In genomic region chr12:49200882-49201594, GRCh38 we compare ENCODE assay signal across 1 cellular context.
A peak's percentile ranks its signal among the peaks of the same experiment; 100 is the strongest.
TF ChIP-seq lines count a peak whose summit lies in the region.

No MANE protein-coding gene starts in this region.

TF ChIP-seq in GM12878, 131 proteins besides CTCF, POLR2A, EP300 and RAD21 (continues in another document):
- peak in 1 of 2 experiments; percentile 9; a peak in 1 of 4 replicates for TF ChIP-seq BHLHE40 (IDR thresholded peaks at IDR 0.05; ENCODE audit: borderline replicate concordance in 1 of 2, low read depth in 2 of 2, low read length in 1 of 2)
- TF ChIP-seq PKNOX1 (IDR thresholded peaks at IDR 0.05) = 0 out of 2 replicates have a peak, but pooled peaks have one; percentile 32
- TF ChIP-seq TBL1XR1 (IDR thresholded peaks at IDR 0.05; ENCODE audit: low read depth, low read length) = no peak
- TF ChIP-seq MEF2A (IDR thresholded peaks at IDR 0.05; ENCODE audit: insufficient read depth, low read depth, low read length) = no peak
- TF ChIP-seq TAF1 (IDR thresholded peaks at IDR 0.05; ENCODE audit: borderline replicate concordance, low read depth, low read length) = no peak
- TF ChIP-seq ZBTB4 (CRISPR knock-in tag; IDR thresholded peaks at IDR 0.05) = no peak
- no peak for TF ChIP-seq ZNF274 (IDR thresholded peaks at IDR 0.05; ENCODE audit: insufficient read depth, insufficient read length)
- no peak for TF ChIP-seq TCF12 (IDR thresholded peaks at IDR 0.05; ENCODE audit: low read depth, low read length)
- TF ChIP-seq, protein P1, sequence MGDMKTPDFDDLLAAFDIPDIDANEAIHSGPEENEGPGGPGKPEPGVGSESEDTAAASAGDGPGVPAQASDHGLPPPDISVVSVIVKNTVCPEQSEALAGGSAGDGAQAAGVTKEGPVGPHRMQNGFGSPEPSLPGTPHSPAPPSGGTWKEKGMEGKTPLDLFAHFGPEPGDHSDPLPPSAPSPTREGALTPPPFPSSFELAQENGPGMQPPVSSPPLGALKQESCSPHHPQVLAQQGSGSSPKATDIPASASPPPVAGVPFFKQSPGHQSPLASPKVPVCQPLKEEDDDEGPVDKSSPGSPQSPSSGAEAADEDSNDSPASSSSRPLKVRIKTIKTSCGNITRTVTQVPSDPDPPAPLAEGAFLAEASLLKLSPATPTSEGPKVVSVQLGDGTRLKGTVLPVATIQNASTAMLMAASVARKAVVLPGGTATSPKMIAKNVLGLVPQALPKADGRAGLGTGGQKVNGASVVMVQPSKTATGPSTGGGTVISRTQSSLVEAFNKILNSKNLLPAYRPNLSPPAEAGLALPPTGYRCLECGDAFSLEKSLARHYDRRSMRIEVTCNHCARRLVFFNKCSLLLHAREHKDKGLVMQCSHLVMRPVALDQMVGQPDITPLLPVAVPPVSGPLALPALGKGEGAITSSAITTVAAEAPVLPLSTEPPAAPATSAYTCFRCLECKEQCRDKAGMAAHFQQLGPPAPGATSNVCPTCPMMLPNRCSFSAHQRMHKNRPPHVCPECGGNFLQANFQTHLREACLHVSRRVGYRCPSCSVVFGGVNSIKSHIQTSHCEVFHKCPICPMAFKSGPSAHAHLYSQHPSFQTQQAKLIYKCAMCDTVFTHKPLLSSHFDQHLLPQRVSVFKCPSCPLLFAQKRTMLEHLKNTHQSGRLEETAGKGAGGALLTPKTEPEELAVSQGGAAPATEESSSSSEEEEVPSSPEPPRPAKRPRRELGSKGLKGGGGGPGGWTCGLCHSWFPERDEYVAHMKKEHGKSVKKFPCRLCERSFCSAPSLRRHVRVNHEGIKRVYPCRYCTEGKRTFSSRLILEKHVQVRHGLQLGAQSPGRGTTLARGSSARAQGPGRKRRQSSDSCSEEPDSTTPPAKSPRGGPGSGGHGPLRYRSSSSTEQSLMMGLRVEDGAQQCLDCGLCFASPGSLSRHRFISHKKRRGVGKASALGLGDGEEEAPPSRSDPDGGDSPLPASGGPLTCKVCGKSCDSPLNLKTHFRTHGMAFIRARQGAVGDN (IDR thresholded peaks at IDR 0.05) = no peak
- TF ChIP-seq POU2F2 (IDR thresholded peaks at IDR 0.05; ENCODE audit: borderline replicate concordance, low read depth, low read length) = peak; percentile 62; the same call in 1 of the 3 replicates
- no peak for TF ChIP-seq NR2C1 (IDR thresholded peaks at IDR 0.05)
- no peak for TF ChIP-seq NFXL1 (IDR thresholded peaks at IDR 0.05; ENCODE audit: borderline replicate concordance)
- TF ChIP-seq PML (IDR thresholded peaks at IDR 0.05; ENCODE audit: low read length) = no peak
- TF ChIP-seq CHD1 (IDR thresholded peaks at IDR 0.05; ENCODE audit: low read depth, low read length) = no peak
- TF ChIP-seq YY1 (IDR thresholded peaks at IDR 0.05; ENCODE audit: low read depth, low read length) = no peak
- TF ChIP-seq JUNB (IDR thresholded peaks at IDR 0.05) = peak; percentile 68
- TF ChIP-seq SMAD5 (IDR thresholded peaks at IDR 0.05; ENCODE audit: low read depth) = no peak
- 0 out of 2 replicates have a peak, but pooled peaks have one; percentile 15 for TF ChIP-seq FOXM1 (IDR thresholded peaks at IDR 0.05; ENCODE audit: low read depth, low read length)
- no peak for TF ChIP-seq SRF (IDR thresholded peaks at IDR 0.05; ENCODE audit: low read depth in 2 of 2, low read length in 2 of 2)
- no peak for TF ChIP-seq CBX3 (IDR thresholded peaks at IDR 0.05; ENCODE audit: borderline replicate concordance, low read depth)
- peak; percentile 92 for TF ChIP-seq RAD51 (IDR thresholded peaks at IDR 0.05)
- TF ChIP-seq NFIC (IDR thresholded peaks at IDR 0.05; ENCODE audit: low read depth, low read length) = peak; percentile 43; the same call in 1 of the 2 replicates
- no peak for TF ChIP-seq RUNX3 (IDR thresholded peaks at IDR 0.05; ENCODE audit: low read length)
- peak; percentile 45; the same call in 1 of the 2 replicates for TF ChIP-seq ZBTB40 (IDR thresholded peaks at IDR 0.05; ENCODE audit: borderline replicate concordance)
- no peak for TF ChIP-seq RBBP5 (conservative IDR thresholded peaks at IDR 0.05)
- no peak for TF ChIP-seq ZSCAN29 (IDR thresholded peaks at IDR 0.05)
- TF ChIP-seq, protein P2, sequence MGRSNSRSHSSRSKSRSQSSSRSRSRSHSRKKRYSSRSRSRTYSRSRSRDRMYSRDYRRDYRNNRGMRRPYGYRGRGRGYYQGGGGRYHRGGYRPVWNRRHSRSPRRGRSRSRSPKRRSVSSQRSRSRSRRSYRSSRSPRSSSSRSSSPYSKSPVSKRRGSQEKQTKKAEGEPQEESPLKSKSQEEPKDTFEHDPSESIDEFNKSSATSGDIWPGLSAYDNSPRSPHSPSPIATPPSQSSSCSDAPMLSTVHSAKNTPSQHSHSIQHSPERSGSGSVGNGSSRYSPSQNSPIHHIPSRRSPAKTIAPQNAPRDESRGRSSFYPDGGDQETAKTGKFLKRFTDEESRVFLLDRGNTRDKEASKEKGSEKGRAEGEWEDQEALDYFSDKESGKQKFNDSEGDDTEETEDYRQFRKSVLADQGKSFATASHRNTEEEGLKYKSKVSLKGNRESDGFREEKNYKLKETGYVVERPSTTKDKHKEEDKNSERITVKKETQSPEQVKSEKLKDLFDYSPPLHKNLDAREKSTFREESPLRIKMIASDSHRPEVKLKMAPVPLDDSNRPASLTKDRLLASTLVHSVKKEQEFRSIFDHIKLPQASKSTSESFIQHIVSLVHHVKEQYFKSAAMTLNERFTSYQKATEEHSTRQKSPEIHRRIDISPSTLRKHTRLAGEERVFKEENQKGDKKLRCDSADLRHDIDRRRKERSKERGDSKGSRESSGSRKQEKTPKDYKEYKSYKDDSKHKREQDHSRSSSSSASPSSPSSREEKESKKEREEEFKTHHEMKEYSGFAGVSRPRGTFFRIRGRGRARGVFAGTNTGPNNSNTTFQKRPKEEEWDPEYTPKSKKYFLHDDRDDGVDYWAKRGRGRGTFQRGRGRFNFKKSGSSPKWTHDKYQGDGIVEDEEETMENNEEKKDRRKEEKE (IDR thresholded peaks at IDR 0.05) = no peak
- peak; percentile 61; the same call in 1 of the 2 replicates for TF ChIP-seq ATF7 (IDR thresholded peaks at IDR 0.05; ENCODE audit: low read depth)
- TF ChIP-seq CEBPB (IDR thresholded peaks at IDR 0.05; ENCODE audit: borderline replicate concordance in 1 of 2, low read depth in 2 of 2, low read length in 2 of 2) = no peak
- TF ChIP-seq RELA (IDR thresholded peaks at IDR 0.05; ENCODE audit: borderline replicate concordance, partially characterized antibody) = no peak
- no peak for TF ChIP-seq CBFB (IDR thresholded peaks at IDR 0.05; ENCODE audit: low read depth)
- peak; percentile 96 for TF ChIP-seq BMI1 (IDR thresholded peaks at IDR 0.05; ENCODE audit: borderline replicate concordance)
- TF ChIP-seq MXI1 (IDR thresholded peaks at IDR 0.05; ENCODE audit: low read depth, low read length) = peak; percentile 94
- no peak for TF ChIP-seq WRNIP1 (IDR thresholded peaks at IDR 0.05; ENCODE audit: borderline replicate concordance, low read depth, low read length)
- no peak for TF ChIP-seq IKZF2 (IDR thresholded peaks at IDR 0.05)
- peak; percentile 8; the same call in 1 of the 2 replicates for TF ChIP-seq CHD2 (IDR thresholded peaks at IDR 0.05; ENCODE audit: borderline replicate concordance, low read depth, low read length)
- no peak for TF ChIP-seq ZZZ3 (IDR thresholded peaks at IDR 0.05; ENCODE audit: control insufficient read depth, insufficient read length, low read depth)
- TF ChIP-seq IRF3 (IDR thresholded peaks at IDR 0.05) = no peak
- TF ChIP-seq, protein P3, sequence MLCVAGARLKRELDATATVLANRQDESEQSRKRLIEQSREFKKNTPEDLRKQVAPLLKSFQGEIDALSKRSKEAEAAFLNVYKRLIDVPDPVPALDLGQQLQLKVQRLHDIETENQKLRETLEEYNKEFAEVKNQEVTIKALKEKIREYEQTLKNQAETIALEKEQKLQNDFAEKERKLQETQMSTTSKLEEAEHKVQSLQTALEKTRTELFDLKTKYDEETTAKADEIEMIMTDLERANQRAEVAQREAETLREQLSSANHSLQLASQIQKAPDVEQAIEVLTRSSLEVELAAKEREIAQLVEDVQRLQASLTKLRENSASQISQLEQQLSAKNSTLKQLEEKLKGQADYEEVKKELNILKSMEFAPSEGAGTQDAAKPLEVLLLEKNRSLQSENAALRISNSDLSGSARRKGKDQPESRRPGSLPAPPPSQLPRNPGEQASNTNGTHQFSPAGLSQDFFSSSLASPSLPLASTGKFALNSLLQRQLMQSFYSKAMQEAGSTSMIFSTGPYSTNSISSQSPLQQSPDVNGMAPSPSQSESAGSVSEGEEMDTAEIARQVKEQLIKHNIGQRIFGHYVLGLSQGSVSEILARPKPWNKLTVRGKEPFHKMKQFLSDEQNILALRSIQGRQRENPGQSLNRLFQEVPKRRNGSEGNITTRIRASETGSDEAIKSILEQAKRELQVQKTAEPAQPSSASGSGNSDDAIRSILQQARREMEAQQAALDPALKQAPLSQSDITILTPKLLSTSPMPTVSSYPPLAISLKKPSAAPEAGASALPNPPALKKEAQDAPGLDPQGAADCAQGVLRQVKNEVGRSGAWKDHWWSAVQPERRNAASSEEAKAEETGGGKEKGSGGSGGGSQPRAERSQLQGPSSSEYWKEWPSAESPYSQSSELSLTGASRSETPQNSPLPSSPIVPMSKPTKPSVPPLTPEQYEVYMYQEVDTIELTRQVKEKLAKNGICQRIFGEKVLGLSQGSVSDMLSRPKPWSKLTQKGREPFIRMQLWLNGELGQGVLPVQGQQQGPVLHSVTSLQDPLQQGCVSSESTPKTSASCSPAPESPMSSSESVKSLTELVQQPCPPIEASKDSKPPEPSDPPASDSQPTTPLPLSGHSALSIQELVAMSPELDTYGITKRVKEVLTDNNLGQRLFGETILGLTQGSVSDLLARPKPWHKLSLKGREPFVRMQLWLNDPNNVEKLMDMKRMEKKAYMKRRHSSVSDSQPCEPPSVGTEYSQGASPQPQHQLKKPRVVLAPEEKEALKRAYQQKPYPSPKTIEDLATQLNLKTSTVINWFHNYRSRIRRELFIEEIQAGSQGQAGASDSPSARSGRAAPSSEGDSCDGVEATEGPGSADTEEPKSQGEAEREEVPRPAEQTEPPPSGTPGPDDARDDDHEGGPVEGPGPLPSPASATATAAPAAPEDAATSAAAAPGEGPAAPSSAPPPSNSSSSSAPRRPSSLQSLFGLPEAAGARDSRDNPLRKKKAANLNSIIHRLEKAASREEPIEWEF (IDR thresholded peaks at IDR 0.05; ENCODE audit: insufficient replicate concordance, low read depth, low read length) = no peak
